In genomic region chr3:197959500-197959890, GRCh38 we compare ENCODE assay signal across 8 cellular contexts. TPM values are rescaled to one million over a fixed set of nuclear protein-coding genes. Genes with fewer than 3 reads are reported as not detected.
A peak's percentile ranks its signal among the peaks of the same experiment; 100 is the strongest.
DNase-seq lines count a peak whose midpoint lies in the region; ATAC-seq and TF ChIP-seq lines count a peak whose summit lies in the region.

No MANE protein-coding gene starts in this region.

- peaks cover 24% of the 10 kb centered on the region for H3K36me3 ChIP-seq in adipocyte (ENCODE audit: control insufficient read depth, insufficient read depth, low read length, severe bottlenecking)
- no peaks in the 10 kb centered on the region for H3K36me3 ChIP-seq in kidney epithelial cell (ENCODE audit: control insufficient read depth, insufficient read depth, low read length)
- no peaks in the 10 kb centered on the region for H3K36me3 ChIP-seq in testis (ENCODE audit: low read depth, missing control alignments)

- H3K9me3 ChIP-seq in adipocyte (ENCODE audit: control insufficient read depth, low read length), result no peaks in the 10 kb centered on the region
- no peaks in the 10 kb centered on the region for H3K9me3 ChIP-seq in testis

- TF ChIP-seq CTCF in kidney epithelial cell (IDR thresholded peaks at IDR 0.05; ENCODE audit: insufficient read depth, low read length, poor library complexity, severe bottlenecking), result no peak
- no peak for TF ChIP-seq CTCF in testis (IDR thresholded peaks at IDR 0.05)

- peak overlapping the region; percentile 88 for H3K9ac ChIP-seq in adipocyte (ENCODE audit: low read length)

- no peak for DNase-seq in activated CD4-positive, alpha-beta T cell treated with anti-CD3 and anti-CD28 coated beads for 36 hours
- no peak for DNase-seq in activated CD4-positive, alpha-beta T cell treated with anti-CD3 and anti-CD28 coated beads for 1 hour
- DNase-seq in adipocyte (ENCODE audit: low read depth) (no peak), kidney epithelial cell (ENCODE audit: low read depth) (no peak), testis (no peak), DMS114 treated with DMSO at 0.1 percent for 48 hours (lab: John Stamatoyannopoulos, UW; ENCODE audit: unreplicated experiment) (no peak), MV-4-11 (lab: John Stamatoyannopoulos, UW) (no peak), RKO (ENCODE audit: low spot score) (no peak)

- H3K27ac Mint-ChIP-seq in activated CD4-positive, alpha-beta T cell treated with anti-CD3 and anti-CD28 coated beads for 36 hours, result peak overlapping the region; percentile 96

- H3K4me1 Mint-ChIP-seq in activated CD4-positive, alpha-beta T cell treated with anti-CD3 and anti-CD28 coated beads for 36 hours, result peaks cover 55% of the 10 kb centered on the region

- CTCF ChIA-PET in activated CD4-positive, alpha-beta T cell treated with anti-CD3 and anti-CD28 coated beads for 36 hours (lab: Charles Lee), result no interaction called here

- H3K4me1 ChIP-seq in adipocyte (ENCODE audit: control insufficient read depth, insufficient read depth, low read length), result peaks cover 44% of the 10 kb centered on the region
- H3K4me1 ChIP-seq in testis, result peaks cover 8% of the 10 kb centered on the region

- peak overlapping the region; percentile 39 to 78 for H3K27ac ChIP-seq in testis

- peaks cover 38% of the 10 kb centered on the region for H3K36me3 Mint-ChIP-seq in activated CD4-positive, alpha-beta T cell treated with anti-CD3 and anti-CD28 coated beads for 36 hours (ENCODE audit: low read depth)

- no peak for ATAC-seq in activated CD4-positive, alpha-beta T cell treated with anti-CD3 and anti-CD28 coated beads for 36 hours

- intact Hi-C loops in activated CD4-positive, alpha-beta T cell treated with anti-CD3 and anti-CD28 coated beads for 36 hours (cut with DNase I, micrococcal nuclease), result loop anchor here in 1 of 2 experiments (1.0 kb wide), 2 partner anchors 9 to 53 kb away; partner anchors contain the start of gene RPL35A
- intact Hi-C loops in testis (cut with DNase I; ENCODE audit: low total_unique reads), result no loop called here

- peak overlapping the region; percentile 84 for H3K4me3 Mint-ChIP-seq in activated CD4-positive, alpha-beta T cell treated with anti-CD3 and anti-CD28 coated beads for 36 hours

- POLR2A ChIA-PET in activated CD4-positive, alpha-beta T cell treated with anti-CD3 and anti-CD28 coated beads for 36 hours (lab: Charles Lee), result interaction anchor here (0.6 to 0.7 kb wide), 2 partner anchors 9 to 13 kb away, joined by 3 read pairs; no protein-coding TSS in a partner anchor

- H3K9me3 Mint-ChIP-seq in activated CD4-positive, alpha-beta T cell treated with anti-CD3 and anti-CD28 coated beads for 36 hours (ENCODE audit: low read depth), result no peaks in the 10 kb centered on the region

- TF ChIP-seq POLR2A in testis (IDR thresholded peaks at IDR 0.05), result no peak

- H3K27me3 ChIP-seq in adipocyte (replicated peaks; ENCODE audit: control insufficient read depth, insufficient read depth, low read length), result no peaks in the 10 kb centered on the region
- H3K27me3 ChIP-seq in kidney epithelial cell (ENCODE audit: control insufficient read depth, insufficient read depth, low read length), result no peaks in the 10 kb centered on the region
- H3K27me3 ChIP-seq in testis, result no peaks in the 10 kb centered on the region

- no peaks in the 10 kb centered on the region for H3K27me3 Mint-ChIP-seq in activated CD4-positive, alpha-beta T cell treated with anti-CD3 and anti-CD28 coated beads for 36 hours

- WGBS in testis, 2 donors, result 30 to 47% methylated on average over 6 of the region's 6 CpGs

- H3K4me3 ChIP-seq in adipocyte (ENCODE audit: low read length), result peak overlapping the region; percentile 92
- H3K4me3 ChIP-seq in kidney epithelial cell (ENCODE audit: low read depth, low read length), result peak overlapping the region; percentile 81
- peak overlapping the region; percentile 73 to 84 for H3K4me3 ChIP-seq in testis

RNA-seq across cellular contexts. Expression of gene LMLN, which starts 0.5 kb away (rescaled TPM):
- total RNA-seq in activated CD4-positive, alpha-beta T cell treated with anti-CD3 and anti-CD28 coated beads for 36 hours, result 1 to 10 TPM; 4.3 to 7.7 TPM
- total RNA-seq in kidney epithelial cell (5.9 and 7.8 TPM in 2 replicates), testis (10 to 100 TPM; 24.1 to 49.8 TPM)
- 23.0 TPM for polyA plus RNA-seq in testis (ENCODE audit: insufficient read depth, low read depth, low replicate concordance)

RNA-seq across cellular contexts. Expression of gene RPL35A, which starts 9.5 kb away (rescaled TPM):
- total RNA-seq in activated CD4-positive, alpha-beta T cell treated with anti-CD3 and anti-CD28 coated beads for 36 hours, result 1,000 to 10,000 TPM; 1,121 to 1,734 TPM
- total RNA-seq in kidney epithelial cell (988 and 1,140 TPM in 2 replicates), testis (100 to 1,000 TPM; 264 to 446 TPM)
- polyA plus RNA-seq in testis (ENCODE audit: insufficient read depth, low read depth, low replicate concordance), result 869 TPM
